Comparison of ENCODE assay signal across 22 cellular contexts in genomic region chr9:15180124-15180523, GRCh38.
DNase-seq lines count a peak whose midpoint lies in the region; ATAC-seq, FAIRE-seq and TF ChIP-seq lines count a peak whose summit lies in the region.
"Had no signal": no experiment of that assay in that cellular context is flagged by ENCODE, and none has a peak within 500 bp of the region (broad histone marks: within the 10 kb centered on the region; RNA-seq: fewer than 3 reads in every experiment).

No MANE protein-coding gene starts in this region.

- H3K27me3 ChIP-seq in small intestine (ENCODE audit: control insufficient read depth in 2 of 2, insufficient read depth in 2 of 2, low read length in 2 of 2) (no peaks in the 10 kb centered on the region), hepatocyte (no peaks in the 10 kb centered on the region)
- H3K27me3 ChIP-seq: BLaER1, SJCRH30 had no signal

- TF ChIP-seq CTCF in glutamatergic neuron (IDR thresholded peaks at IDR 0.05; ENCODE audit: partially characterized antibody, unreplicated experiment), result no peak
- TF ChIP-seq CTCF in hepatocyte (IDR thresholded peaks at IDR 0.05; ENCODE audit: poor library complexity), result no peak

- no peaks in the 10 kb centered on the region for H3K9me3 ChIP-seq in small intestine (ENCODE audit: control insufficient read depth, low read depth)
- no peaks in the 10 kb centered on the region for H3K9me3 ChIP-seq in hepatocyte (ENCODE audit: low read depth)
- H3K9me3 ChIP-seq: BLaER1, SJCRH30 had no signal

- H3K79me2 ChIP-seq in hepatocyte, result no peaks in the 10 kb centered on the region

- FAIRE-seq in small intestine (lab: Jason Lieb, UNC), result no peak
- FAIRE-seq: A204.1, G401.6 had no signal

- H3K27ac Mint-ChIP-seq in activated T-cell treated with anti-CD3 and anti-CD28 coated beads, Interleukin-2, amount 50 U/mL, for 24 hours, result peak overlapping the region; percentile 26
- H3K27ac Mint-ChIP-seq in activated T-cell treated with anti-CD3 and anti-CD28 coated beads, Interleukin-2, amount 50 U/mL, for 72 hours, result no peak overlapping the region
- peak overlapping the region; percentile 40 for H3K27ac Mint-ChIP-seq in glutamatergic neuron (ENCODE audit: unreplicated experiment)
- H3K27ac Mint-ChIP-seq: CD8-positive, alpha-beta T cell; GM23338 had no signal

- no peaks in the 10 kb centered on the region for H3K9me2 ChIP-seq in hepatocyte (replicated peaks; ENCODE audit: insufficient read depth)

- H3K27ac ChIP-seq in small intestine (ENCODE audit: low read depth in 1 of 2, low read length in 1 of 2) (no peak overlapping the region), hepatocyte (no peak overlapping the region)
- H3K27ac ChIP-seq: BLaER1, RWPE1, SJCRH30 had no signal

- no peak overlapping the region for H2AFZ ChIP-seq in hepatocyte
- H2AFZ ChIP-seq: GM23338 had no signal

- no peak for ATAC-seq in activated T-cell treated with anti-CD3 and anti-CD28 coated beads, Interleukin-2, amount 50 U/mL, for 72 hours (replicated peaks in 1 of 2)
- ATAC-seq in GM18907 (IDR thresholded peaks at IDR 0.05; ENCODE audit: unreplicated experiment) (peak; percentile 49), HG02885 (IDR thresholded peaks at IDR 0.05; ENCODE audit: poor library complexity, unreplicated experiment) (peak; percentile 85)
- ATAC-seq: CD8-positive, alpha-beta T cell; GM23338; HCT116; PC-3 had no signal

- no peaks in the 10 kb centered on the region for H3K4me1 ChIP-seq in small intestine (ENCODE audit: control insufficient read depth in 2 of 2, insufficient read depth in 1 of 2, low read depth in 1 of 2, low read length in 1 of 2)
- peaks cover 4% of the 10 kb centered on the region for H3K4me1 ChIP-seq in hepatocyte (ENCODE audit: insufficient read depth)
- H3K4me1 ChIP-seq: SJCRH30 had no signal

- no peaks in the 10 kb centered on the region for H3K9me3 Mint-ChIP-seq in activated T-cell treated with anti-CD3 and anti-CD28 coated beads, Interleukin-2, amount 50 U/mL, for 24 hours
- no peaks in the 10 kb centered on the region for H3K9me3 Mint-ChIP-seq in activated T-cell treated with anti-CD3 and anti-CD28 coated beads, Interleukin-2, amount 50 U/mL, for 72 hours
- peaks cover 7% of the 10 kb centered on the region for H3K9me3 Mint-ChIP-seq in glutamatergic neuron (ENCODE audit: unreplicated experiment)
- H3K9me3 Mint-ChIP-seq: CD8-positive, alpha-beta T cell; GM23338 had no signal

- no peak overlapping the region for H3K4me3 ChIP-seq in small intestine (ENCODE audit: low read depth in 1 of 2, low read length in 2 of 2)
- H3K4me3 ChIP-seq in hepatocyte, result no peak overlapping the region
- H3K4me3 ChIP-seq: BLaER1, GM23338, SJCRH30 had no signal

- H3K27me3 Mint-ChIP-seq in activated T-cell treated with anti-CD3 and anti-CD28 coated beads, Interleukin-2, amount 50 U/mL, for 24 hours, result no peaks in the 10 kb centered on the region
- H3K27me3 Mint-ChIP-seq in activated T-cell treated with anti-CD3 and anti-CD28 coated beads, Interleukin-2, amount 50 U/mL, for 72 hours (ENCODE audit: low read depth), result no peaks in the 10 kb centered on the region
- peaks cover 6% of the 10 kb centered on the region for H3K27me3 Mint-ChIP-seq in glutamatergic neuron (ENCODE audit: unreplicated experiment)

- no peak for DNase-seq in activated T-cell treated with anti-CD3 and anti-CD28 coated beads, Interleukin-2, amount 50 U/mL, for 24 hours
- no peak for DNase-seq in activated T-cell treated with anti-CD3 and anti-CD28 coated beads, Interleukin-2, amount 50 U/mL, for 72 hours
- DNase-seq in glutamatergic neuron, result no peak
- no peak for DNase-seq in small intestine
- no peak for DNase-seq in hepatocyte (ENCODE audit: low spot score)
- DNase-seq: CD8-positive, alpha-beta T cell; DND-41; NCI-H1417 treated with DMSO at 0.1 percent for 48 hours; NCI-H2029; NCI-H2171; NCI-H446; NK-92 treated with Interleukin-12 subunit alpha and Interleukin-12 subunit beta, amount 100 ng/mL, for 24 hours; PC-3; SJCRH30 had no signal

- H3K36me3 ChIP-seq in small intestine (ENCODE audit: control insufficient read depth in 2 of 2, insufficient read depth in 2 of 2, low read length in 2 of 2) (peaks cover 3 to 12% of the 10 kb centered on the region in 2 donors), hepatocyte (replicated peaks; ENCODE audit: insufficient read depth, low read depth) (no peaks in the 10 kb centered on the region)
- H3K36me3 ChIP-seq: BLaER1, SJCRH30 had no signal

- H3K4me2 ChIP-seq in hepatocyte, result no peak overlapping the region
- H3K4me2 ChIP-seq: BLaER1, GM23338 had no signal

- H3K4me3 Mint-ChIP-seq in activated T-cell treated with anti-CD3 and anti-CD28 coated beads, Interleukin-2, amount 50 U/mL, for 24 hours, result no peak overlapping the region
- no peak overlapping the region for H3K4me3 Mint-ChIP-seq in activated T-cell treated with anti-CD3 and anti-CD28 coated beads, Interleukin-2, amount 50 U/mL, for 72 hours
- H3K4me3 Mint-ChIP-seq in glutamatergic neuron (ENCODE audit: unreplicated experiment), result no peak overlapping the region
- H3K4me3 Mint-ChIP-seq: CD8-positive, alpha-beta T cell; GM23338 had no signal

- H3K4me1 Mint-ChIP-seq in activated T-cell treated with anti-CD3 and anti-CD28 coated beads, Interleukin-2, amount 50 U/mL, for 24 hours (ENCODE audit: low read depth), result peaks cover 14% of the 10 kb centered on the region
- H3K4me1 Mint-ChIP-seq in activated T-cell treated with anti-CD3 and anti-CD28 coated beads, Interleukin-2, amount 50 U/mL, for 72 hours (ENCODE audit: low read depth), result peaks cover 10% of the 10 kb centered on the region
- peaks cover 43% of the 10 kb centered on the region for H3K4me1 Mint-ChIP-seq in glutamatergic neuron (ENCODE audit: low read depth, unreplicated experiment)

- no peaks in the 10 kb centered on the region for H4K20me1 ChIP-seq in hepatocyte (ENCODE audit: insufficient read depth, poor library complexity, severe bottlenecking)
- H4K20me1 ChIP-seq: BLaER1 had no signal

- H3K36me3 Mint-ChIP-seq in activated T-cell treated with anti-CD3 and anti-CD28 coated beads, Interleukin-2, amount 50 U/mL, for 24 hours (ENCODE audit: low read depth), result peaks cover 80% of the 10 kb centered on the region
- H3K36me3 Mint-ChIP-seq in activated T-cell treated with anti-CD3 and anti-CD28 coated beads, Interleukin-2, amount 50 U/mL, for 72 hours (ENCODE audit: insufficient read depth in 2 of 2), result peaks cover 1 to 6% of the 10 kb centered on the region in 2 donors
- H3K36me3 Mint-ChIP-seq in glutamatergic neuron (ENCODE audit: unreplicated experiment), result no peaks in the 10 kb centered on the region

- WGBS in small intestine, 3 donors, result 93 to 100% (median 97%) methylated on average over 1 of the region's 1 CpG
- WGBS in hepatocyte (ENCODE audit: low lambda C conversion rate, missing lambda C conversion rate), result 84% methylated on average over 1 of the region's 1 CpG

Comparison
In these comparisons a context has a peak if more than half of its experiments do, and no peak if none do; other contexts are left out.
1. ATAC-seq: peak in GM18907 (single experiment) and HG02885 (single experiment); none in activated T-cell treated with anti-CD3 and anti-CD28 coated beads, Interleukin-2, amount 50 U/mL, for 72 hours (0 of 2).